8 cellular contexts compared by ENCODE assay signal in the genomic region with DNA sequence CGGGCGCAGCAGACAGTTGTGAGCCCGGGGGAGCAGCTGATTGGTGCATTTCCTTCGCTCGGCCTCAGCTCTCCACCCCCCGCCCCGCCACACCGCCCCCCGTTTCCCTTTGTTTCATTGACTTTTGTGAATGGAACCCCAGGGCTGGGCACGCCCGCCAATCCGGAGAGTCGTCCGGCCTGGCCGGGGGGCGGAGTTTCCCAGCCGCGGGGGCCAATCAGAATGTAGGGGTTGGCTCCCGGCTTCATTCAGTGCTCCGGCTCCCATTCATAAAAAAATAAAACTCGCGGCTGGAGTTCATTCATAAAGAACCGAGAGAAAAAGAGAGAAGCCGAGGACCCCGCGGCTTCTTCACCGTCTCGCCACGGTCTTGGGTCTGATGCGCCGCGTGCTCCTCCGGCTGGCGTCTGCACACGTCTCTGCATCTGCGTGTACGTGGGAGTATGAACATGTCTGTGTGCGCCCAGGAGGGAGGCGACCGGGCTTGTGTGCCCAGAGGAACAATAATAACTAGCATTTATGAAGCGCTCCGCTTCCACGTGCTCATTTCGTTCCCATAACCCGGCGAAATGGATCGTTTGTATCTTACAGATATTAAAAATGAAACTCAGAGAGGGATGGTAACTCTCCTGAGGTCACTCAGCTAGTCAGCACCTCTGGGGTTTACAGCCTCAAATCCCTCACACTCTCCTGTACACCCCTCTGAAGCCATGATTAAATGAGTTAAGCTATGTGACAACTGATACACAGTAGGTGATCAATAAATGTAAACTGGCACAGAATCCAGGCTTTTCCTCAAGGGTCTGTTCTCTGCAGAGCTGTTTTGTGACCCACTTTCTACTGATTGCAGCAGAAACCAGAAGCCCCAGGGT. TPM values are rescaled to one million over a fixed set of nuclear protein-coding genes. Genes with fewer than 3 reads are reported as not detected.
DNase-seq lines count a peak whose midpoint lies in the region; ATAC-seq and TF ChIP-seq lines count a peak whose summit lies in the region.

Gene ETV4, minus strand, starts transcription at position 24 of the 872 bp plus-strand sequence. CDS start 723 bp downstream, outside the sequence.

- H3K4me1 Mint-ChIP-seq in activated CD4-positive, alpha-beta T cell treated with anti-CD3 and anti-CD28 coated beads, Interleukin-2, amount 10 ng/mL, durations not matched to agents 7 days and 5 days: peaks cover 16% of the 10 kb centered on the region
- peaks cover 33% of the 10 kb centered on the region for H3K4me1 Mint-ChIP-seq in dendritic cell treated with granulocyte-macrophage colony-stimulating factor and Interleukin-4, amounts not matched to agents 40 ng/mL and 50 ng/mL, for 4 days (ENCODE audit: low read depth)

- TF ChIP-seq CTCF in AG04449 (IDR thresholded peaks at IDR 0.05; ENCODE audit: insufficient read depth, low read length, missing control alignments): no peak

- no peak within 1 kb of the TSS for H3K27ac Mint-ChIP-seq in activated CD4-positive, alpha-beta T cell treated with anti-CD3 and anti-CD28 coated beads, Interleukin-2, amount 10 ng/mL, durations not matched to agents 7 days and 5 days
- peak within 1 kb of the TSS; percentile 31 for H3K27ac Mint-ChIP-seq in dendritic cell treated with granulocyte-macrophage colony-stimulating factor and Interleukin-4, amounts not matched to agents 40 ng/mL and 50 ng/mL, for 4 days

- no peaks in the 10 kb centered on the region for H3K36me3 Mint-ChIP-seq in activated CD4-positive, alpha-beta T cell treated with anti-CD3 and anti-CD28 coated beads, Interleukin-2, amount 10 ng/mL, durations not matched to agents 7 days and 5 days (ENCODE audit: low read depth)
- no peaks in the 10 kb centered on the region for H3K36me3 Mint-ChIP-seq in dendritic cell treated with granulocyte-macrophage colony-stimulating factor and Interleukin-4, amounts not matched to agents 40 ng/mL and 50 ng/mL, for 4 days (ENCODE audit: low read depth)

- CTCF ChIA-PET in AG04449 (lab: Yijun Ruan, JAX): interaction anchor here (1.5 to 3.0 kb wide), 3 partner anchors 12 to 127 kb away, joined by 10 to 14 read pairs (median 14); no protein-coding TSS in a partner anchor
- CTCF ChIA-PET in activated CD4-positive, alpha-beta T cell treated with anti-CD3 and anti-CD28 coated beads, Interleukin-2, amount 10 ng/mL, durations not matched to agents 7 days and 5 days (lab: Charles Lee): interaction anchor here (0.5 to 2.8 kb wide), 6 partner anchors 13 to 128 kb away, joined by 3 to 11 read pairs (median 3); partner anchors contain the start of gene DHX8

- peak; percentile 94 for ATAC-seq in GM19025 (IDR thresholded peaks at IDR 0.05; ENCODE audit: low read depth, unreplicated experiment)
- peak; percentile 76 for ATAC-seq in HG03354 (IDR thresholded peaks at IDR 0.05; ENCODE audit: poor library complexity, severe bottlenecking, unreplicated experiment)
- ATAC-seq in left lobe of liver: peak; percentile 93

- DNase-seq in AG04449 (ENCODE audit: low read depth, low spot score): no peak
- DNase-seq in NCI-H524 (lab: John Stamatoyannopoulos, UW): peak; percentile 85 to 89
- peak; percentile 93 for DNase-seq in activated CD4-positive, alpha-beta T cell treated with anti-CD3 and anti-CD28 coated beads, Interleukin-2, amount 10 ng/mL, durations not matched to agents 7 days and 5 days
- DNase-seq in left lobe of liver (ENCODE audit: low spot score): peak; percentile 87
- DNase-seq in stimulated activated CD4-positive, alpha-beta T cell treated with anti-CD3 and anti-CD28 coated beads, Interleukin-1b, Interleukin-23, amount 100 ng/mL, for 4 hours (ENCODE audit: low read depth in 2 of 2): peak; percentile 81 to 89

- no peaks in the 10 kb centered on the region for H3K9me3 Mint-ChIP-seq in activated CD4-positive, alpha-beta T cell treated with anti-CD3 and anti-CD28 coated beads, Interleukin-2, amount 10 ng/mL, durations not matched to agents 7 days and 5 days
- H3K9me3 Mint-ChIP-seq in dendritic cell treated with granulocyte-macrophage colony-stimulating factor and Interleukin-4, amounts not matched to agents 40 ng/mL and 50 ng/mL, for 4 days: no peaks in the 10 kb centered on the region

- H3K4me3 ChIP-seq in AG04449 (ENCODE audit: low read depth, low read length): peak within 1 kb of the TSS; percentile 61

- H3K27me3 Mint-ChIP-seq in activated CD4-positive, alpha-beta T cell treated with anti-CD3 and anti-CD28 coated beads, Interleukin-2, amount 10 ng/mL, durations not matched to agents 7 days and 5 days: peaks cover 64% of the 10 kb centered on the region
- H3K27me3 Mint-ChIP-seq in dendritic cell treated with granulocyte-macrophage colony-stimulating factor and Interleukin-4, amounts not matched to agents 40 ng/mL and 50 ng/mL, for 4 days: peaks cover 89% of the 10 kb centered on the region

- POLR2A ChIA-PET in AG04449 (lab: Yijun Ruan, JAX): interaction anchor here (1.0 kb wide), 2 partner anchors 16 to 178 kb away, joined by 3 read pairs; no protein-coding TSS in a partner anchor
- POLR2A ChIA-PET in activated CD4-positive, alpha-beta T cell treated with anti-CD3 and anti-CD28 coated beads, Interleukin-2, amount 10 ng/mL, durations not matched to agents 7 days and 5 days (lab: Charles Lee): interaction anchor here (0.8 kb wide), 1 partner anchor 953 kb away, joined by 3 read pairs; no protein-coding TSS in a partner anchor

- H3K4me3 Mint-ChIP-seq in activated CD4-positive, alpha-beta T cell treated with anti-CD3 and anti-CD28 coated beads, Interleukin-2, amount 10 ng/mL, durations not matched to agents 7 days and 5 days: peak within 1 kb of the TSS; percentile 74
- H3K4me3 Mint-ChIP-seq in dendritic cell treated with granulocyte-macrophage colony-stimulating factor and Interleukin-4, amounts not matched to agents 40 ng/mL and 50 ng/mL, for 4 days: peak within 1 kb of the TSS; percentile 72

- intact Hi-C loops in dendritic cell treated with granulocyte-macrophage colony-stimulating factor and Interleukin-4, amounts not matched to agents 40 ng/mL and 50 ng/mL, for 4 days (cut with micrococcal nuclease): no loop called here

RNA-seq across cellular contexts. Expression of gene ETV4, which starts in this region (rescaled TPM):
- under 1 TPM in 1 of 2 experiments, not detected in 1; 0.12 TPM for total RNA-seq in activated CD4-positive, alpha-beta T cell treated with anti-CD3 and anti-CD28 coated beads, Interleukin-2, amount 10 ng/mL, durations not matched to agents 7 days and 5 days
- total RNA-seq in left lobe of liver: 0.65 TPM

Comparison
In these comparisons a context has a peak if more than half of its experiments do, and no peak if none do; other contexts are left out.
1. Peak in DNase-seq in activated CD4-positive, alpha-beta T cell treated with anti-CD3 and anti-CD28 coated beads, Interleukin-2, amount 10 ng/mL, durations not matched to agents 7 days and 5 days; RNA of the gene not detected or under 1 TPM.
2. Peak in DNase-seq and ATAC-seq in left lobe of liver; RNA of the gene not detected or under 1 TPM.